11 cellular contexts compared by ENCODE assay signal in genomic region chr2:20618468-20618885, GRCh38. TPM values are rescaled to one million over a fixed set of nuclear protein-coding genes. Genes with fewer than 3 reads are reported as not detected.
DNase-seq lines count a peak whose midpoint lies in the region; ATAC-seq and TF ChIP-seq lines count a peak whose summit lies in the region.
"Had no signal": no experiment of that assay in that cellular context is flagged by ENCODE, and none has a peak within 500 bp of the region (broad histone marks: within the 10 kb centered on the region; RNA-seq: fewer than 3 reads in every experiment).

No MANE protein-coding gene starts in this region.

- H3K9me3 Mint-ChIP-seq in activated CD4-positive, alpha-beta T cell treated with anti-CD3 and anti-CD28 coated beads for 36 hours (ENCODE audit: low read depth), result no peaks in the 10 kb centered on the region

- H3K4me1 Mint-ChIP-seq in activated CD4-positive, alpha-beta T cell treated with anti-CD3 and anti-CD28 coated beads for 36 hours, result no peaks in the 10 kb centered on the region

- H3K4me3 ChIP-seq in fibroblast of villous mesenchyme (ENCODE audit: low read depth, low read length), result no peak overlapping the region
- no peak overlapping the region for H3K4me3 ChIP-seq in uterus

- peaks cover 25 to 34% of the 10 kb centered on the region in 2 donors for H3K4me1 ChIP-seq in uterus

- peaks cover 5% of the 10 kb centered on the region for H3K36me3 Mint-ChIP-seq in activated CD4-positive, alpha-beta T cell treated with anti-CD3 and anti-CD28 coated beads for 36 hours (ENCODE audit: low read depth)

- intact Hi-C loops in activated CD4-positive, alpha-beta T cell treated with anti-CD3 and anti-CD28 coated beads for 36 hours (cut with DNase I, micrococcal nuclease), result no loop called here
- intact Hi-C loops in uterus (cut with DNase I; ENCODE audit: low total_unique reads), result no loop called here

- no peak overlapping the region for H3K27ac Mint-ChIP-seq in activated CD4-positive, alpha-beta T cell treated with anti-CD3 and anti-CD28 coated beads for 36 hours

- no peaks in the 10 kb centered on the region for H3K9me3 ChIP-seq in uterus

- TF ChIP-seq CTCF in fibroblast of villous mesenchyme (IDR thresholded peaks at IDR 0.05; ENCODE audit: insufficient read depth, low read depth, low read length) (no peak), omental fat pad (IDR thresholded peaks at IDR 0.05) (no peak), uterus (IDR thresholded peaks at IDR 0.05) (no peak)

- CTCF ChIA-PET in activated CD4-positive, alpha-beta T cell treated with anti-CD3 and anti-CD28 coated beads for 36 hours (lab: Charles Lee), result interaction anchor here (1.1 kb wide), 2 partner anchors 16 to 174 kb away, joined by 3 read pairs; no protein-coding TSS in a partner anchor

- H3K4me3 Mint-ChIP-seq in activated CD4-positive, alpha-beta T cell treated with anti-CD3 and anti-CD28 coated beads for 36 hours, result no peak overlapping the region

- TF ChIP-seq POLR2A in uterus (IDR thresholded peaks at IDR 0.05) (no peak), GM18505 (IDR thresholded peaks at IDR 0.05; ENCODE audit: borderline replicate concordance, extremely low read depth, insufficient read depth, insufficient read length) (no peak)

- H3K27me3 ChIP-seq in uterus, result no peaks in the 10 kb centered on the region

- DNase-seq in activated CD4-positive, alpha-beta T cell treated with anti-CD3 and anti-CD28 coated beads for 36 hours, result peak; percentile 1
- no peak for DNase-seq in activated CD4-positive, alpha-beta T cell treated with anti-CD3 and anti-CD28 coated beads for 4 hours
- DNase-seq in fibroblast of villous mesenchyme (ENCODE audit: low read depth) (peak; percentile 74), omental fat pad (ENCODE audit: low spot score) (peak; percentile 25), uterus (peak; percentile 69 to 76), NCI-H526 treated with DMSO at 0.1 percent for 48 hours (lab: John Stamatoyannopoulos, UW) (no peak)
- DNase-seq: mesendoderm, NCI-H526 had no signal

- H3K27ac ChIP-seq in uterus, result peak overlapping the region; percentile 95
- H3K27ac ChIP-seq: epithelial cell of prostate had no signal

- no peaks in the 10 kb centered on the region for H3K36me3 ChIP-seq in uterus

- H3K27me3 Mint-ChIP-seq in activated CD4-positive, alpha-beta T cell treated with anti-CD3 and anti-CD28 coated beads for 36 hours, result no peaks in the 10 kb centered on the region

- ATAC-seq in activated CD4-positive, alpha-beta T cell treated with anti-CD3 and anti-CD28 coated beads for 36 hours, result no peak
- peak; percentile 47 for ATAC-seq in omental fat pad (ENCODE audit: low FRiP score)
- ATAC-seq in GM18505 (IDR thresholded peaks at IDR 0.05; ENCODE audit: unreplicated experiment), result no peak
- ATAC-seq in GM21619 (IDR thresholded peaks at IDR 0.05; ENCODE audit: unreplicated experiment), result no peak

- POLR2A ChIA-PET in activated CD4-positive, alpha-beta T cell treated with anti-CD3 and anti-CD28 coated beads for 36 hours (lab: Charles Lee), result interaction anchor here (0.5 kb wide), 1 partner anchor 527 kb away, joined by 5 read pairs; no protein-coding TSS in a partner anchor

RNA-seq across cellular contexts. Expression of gene HS1BP3, which starts 32.4 kb away (rescaled TPM):
- 1 to 10 TPM; 6.2 to 7.1 TPM for total RNA-seq in activated CD4-positive, alpha-beta T cell treated with anti-CD3 and anti-CD28 coated beads for 36 hours
- 25.9 and 30.3 TPM in 2 replicates for total RNA-seq in fibroblast of villous mesenchyme
- total RNA-seq in omental fat pad, result 10 to 100 TPM; 17.7 to 30.3 (median 22.8) TPM
- total RNA-seq in uterus, result 10 to 100 TPM in 3 of 4 donors, 1 to 10 TPM in 1; 7.1 to 41.8 (median 28.4) TPM

RNA-seq across cellular contexts. Expression of gene GDF7, which starts 48.5 kb away (rescaled TPM):
- total RNA-seq in activated CD4-positive, alpha-beta T cell treated with anti-CD3 and anti-CD28 coated beads for 36 hours, result under 1 TPM in 1 of 2 experiments, not detected in 1; 0.02 TPM
- total RNA-seq in fibroblast of villous mesenchyme (12.1 and 12.2 TPM in 2 replicates), omental fat pad (1 to 10 TPM in 1 of 4 donors, under 1 TPM in 3; 0.12 to 1.1 (median 0.25) TPM), uterus (10 to 100 TPM in 1 of 4 donors, 1 to 10 TPM in 3; 1.5 to 45.6 (median 5.4) TPM)

Comparison
In these comparisons a context has a peak if more than half of its experiments do, and no peak if none do; other contexts are left out.
1. DNase-seq: peak in activated CD4-positive, alpha-beta T cell treated with anti-CD3 and anti-CD28 coated beads for 36 hours (single experiment), fibroblast of villous mesenchyme (single experiment), omental fat pad (single experiment) and uterus (2 of 2); none in activated CD4-positive, alpha-beta T cell treated with anti-CD3 and anti-CD28 coated beads for 4 hours (0 of 2) and NCI-H526 treated with DMSO at 0.1 percent for 48 hours (single experiment).